ENCODE assay signal across 1 cellular context in genomic region chr1:39816431-39817090, GRCh38.
TF ChIP-seq lines count a peak whose summit lies in the region.

No MANE protein-coding gene starts in this region.

TF ChIP-seq in IMR-90, 13 proteins besides CTCF, POLR2A, EP300 and RAD21:
- peak; percentile 77 for TF ChIP-seq RCOR1 (IDR thresholded peaks at IDR 0.05; ENCODE audit: insufficient replicate concordance, low read length)
- 0 out of 2 replicates have a peak, but pooled peaks have one; percentile 31 for TF ChIP-seq BHLHE40 (IDR thresholded peaks at IDR 0.05; ENCODE audit: low read depth, low read length)
- TF ChIP-seq FOS (IDR thresholded peaks at IDR 0.05; ENCODE audit: low read depth, low read length), result peak; percentile 54; the same call in 1 of the 2 replicates
- TF ChIP-seq SMC3 (IDR thresholded peaks at IDR 0.05; ENCODE audit: low read depth, low read length), result peak; percentile 85
- no peak for TF ChIP-seq MAZ (IDR thresholded peaks at IDR 0.05; ENCODE audit: borderline replicate concordance, low read depth, low read length)
- no peak for TF ChIP-seq CHD1 (IDR thresholded peaks at IDR 0.05; ENCODE audit: low read depth, low read length)
- TF ChIP-seq RFX5 (IDR thresholded peaks at IDR 0.05; ENCODE audit: low read depth, low read length), result no peak
